ENCODE assay signal across 15 cellular contexts in the genomic region with DNA sequence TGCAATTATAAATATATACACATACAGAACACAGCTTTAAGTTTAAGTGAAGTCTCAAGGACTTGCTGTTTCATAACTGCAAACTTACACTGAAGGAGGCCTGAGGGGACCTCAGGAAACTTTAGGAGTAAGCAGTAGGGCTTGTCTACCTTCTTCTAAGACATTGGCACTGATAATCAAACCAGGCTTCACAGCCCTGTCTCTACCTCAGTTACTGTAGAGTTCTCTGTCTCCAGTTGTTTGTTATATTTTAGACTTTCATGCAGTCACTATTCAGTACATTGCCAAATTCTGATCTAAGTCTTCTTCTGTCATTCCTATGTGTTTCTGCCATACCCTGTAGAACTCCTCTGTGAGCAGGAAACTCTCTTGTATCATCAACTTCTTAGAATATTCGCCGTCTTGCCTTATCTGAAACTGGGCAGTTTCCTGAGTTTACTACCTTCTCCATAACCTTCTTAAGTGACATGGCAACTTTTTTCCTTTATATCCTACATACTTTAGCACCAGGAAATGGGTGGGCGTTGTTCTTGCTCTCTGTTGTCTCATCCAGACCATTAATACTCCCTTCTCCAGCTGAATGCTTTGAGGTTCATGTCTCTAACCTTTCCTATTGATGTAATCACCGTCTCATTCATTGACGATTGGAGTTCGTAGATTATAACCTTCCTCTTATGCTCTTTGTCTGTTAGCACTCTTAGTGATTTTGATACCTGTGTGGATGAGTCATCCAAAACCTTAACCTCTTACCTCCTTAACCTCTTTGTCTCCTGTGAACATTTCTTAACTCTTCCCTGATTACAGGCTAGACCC. TPM values are rescaled to one million over a fixed set of nuclear protein-coding genes. Genes with fewer than 3 reads are reported as not detected.
DNase-seq lines count a peak whose midpoint lies in the region; ATAC-seq lines count a peak whose summit lies in the region.
"Had no signal": no experiment of that assay in that cellular context is flagged by ENCODE, and none has a peak within 500 bp of the region (broad histone marks: within the 10 kb centered on the region; RNA-seq: fewer than 3 reads in every experiment).

No MANE protein-coding gene starts in this region.

- H3K27ac Mint-ChIP-seq in activated naive CD4-positive, alpha-beta T cell treated with anti-CD3 and anti-CD28 coated beads for 36 hours, result peak overlapping the region; percentile 48
- H3K27ac Mint-ChIP-seq in activated T-helper 17 cell treated with anti-CD3 and anti-CD28 coated beads, Interleukin-2, amount 50 U/mL, for 72 hours, result peak overlapping the region; percentile 42
- H3K27ac Mint-ChIP-seq: WTC11 had no signal

- peak; percentile 12 for DNase-seq in activated naive CD4-positive, alpha-beta T cell treated with anti-CD3 and anti-CD28 coated beads for 36 hours
- DNase-seq in activated naive CD4-positive, alpha-beta T cell treated with Interleukin-2 at 50 U/mL for 16 hours, result no peak
- no peak for DNase-seq in stimulated activated naive CD8-positive, alpha-beta T cell treated with anti-CD3 and anti-CD28 coated beads, Interleukin-15, Interleukin-2, amounts not matched to agents 100 U/mL and 50 U/mL, for 24 hours
- DNase-seq in NCI-H2029 treated with DMSO at 0.1 percent for 48 hours (lab: John Stamatoyannopoulos, UW), result no peak
- DNase-seq in NCI-H1436 (lab: John Stamatoyannopoulos, UW), result no peak
- DNase-seq: dorsolateral prefrontal cortex; H7; naive thymus-derived CD4-positive, alpha-beta T cell; NCI-H446; trophoblast cell had no signal

- H3K4me1 Mint-ChIP-seq in activated naive CD4-positive, alpha-beta T cell treated with anti-CD3 and anti-CD28 coated beads for 36 hours (ENCODE audit: low read depth), result peaks cover 13% of the 10 kb centered on the region
- H3K4me1 Mint-ChIP-seq in activated T-helper 17 cell treated with anti-CD3 and anti-CD28 coated beads, Interleukin-2, amount 50 U/mL, for 72 hours, result peaks cover 15% of the 10 kb centered on the region
- H3K4me1 Mint-ChIP-seq: WTC11 had no signal

- H3K36me3 Mint-ChIP-seq in activated naive CD4-positive, alpha-beta T cell treated with anti-CD3 and anti-CD28 coated beads for 36 hours (ENCODE audit: low read depth), result peaks cover 10% of the 10 kb centered on the region
- H3K36me3 Mint-ChIP-seq in activated T-helper 17 cell treated with anti-CD3 and anti-CD28 coated beads, Interleukin-2, amount 50 U/mL, for 72 hours (ENCODE audit: low read depth), result peaks cover 69% of the 10 kb centered on the region

- intact Hi-C loops in activated naive CD4-positive, alpha-beta T cell treated with anti-CD3 and anti-CD28 coated beads for 36 hours (cut with micrococcal nuclease), result loop anchor here (1.0 kb wide), 2 partner anchors 11 to 85 kb away; partner anchors contain the start of gene APAF1

- no peak overlapping the region for H3K4me3 Mint-ChIP-seq in activated naive CD4-positive, alpha-beta T cell treated with anti-CD3 and anti-CD28 coated beads for 36 hours
- H3K4me3 Mint-ChIP-seq in activated T-helper 17 cell treated with anti-CD3 and anti-CD28 coated beads, Interleukin-2, amount 50 U/mL, for 72 hours, result peak overlapping the region; percentile 56
- H3K4me3 Mint-ChIP-seq: WTC11 had no signal

- no peaks in the 10 kb centered on the region for H3K9me3 Mint-ChIP-seq in activated naive CD4-positive, alpha-beta T cell treated with anti-CD3 and anti-CD28 coated beads for 36 hours
- no peaks in the 10 kb centered on the region for H3K9me3 Mint-ChIP-seq in activated T-helper 17 cell treated with anti-CD3 and anti-CD28 coated beads, Interleukin-2, amount 50 U/mL, for 72 hours
- H3K9me3 Mint-ChIP-seq: naive thymus-derived CD4-positive, alpha-beta T cell; WTC11 had no signal

- ATAC-seq in HG02870 (IDR thresholded peaks at IDR 0.05; ENCODE audit: unreplicated experiment) (peak; percentile 85), GM19467 (IDR thresholded peaks at IDR 0.05; ENCODE audit: unreplicated experiment) (no peak)
- peak; percentile 96 for ATAC-seq in activated T-helper 17 cell treated with anti-CD3 and anti-CD28 coated beads, Interleukin-2, amount 50 U/mL, for 72 hours (replicated peaks)
- ATAC-seq in stimulated activated naive CD8-positive, alpha-beta T cell treated with anti-CD3 and anti-CD28 coated beads, Interleukin-15, Interleukin-2, amounts not matched to agents 100 U/mL and 50 U/mL, for 24 hours, result peak; percentile 84
- ATAC-seq: gastroesophageal sphincter; naive thymus-derived CD4-positive, alpha-beta T cell; WTC11 had no signal

- CTCF ChIA-PET in activated naive CD4-positive, alpha-beta T cell treated with anti-CD3 and anti-CD28 coated beads for 36 hours (lab: Charles Lee), result interaction anchor here (0.5 to 0.6 kb wide), 2 partner anchors 109 to 657 kb away, joined by 3 read pairs; no protein-coding TSS in a partner anchor

- no peaks in the 10 kb centered on the region for H3K27me3 Mint-ChIP-seq in activated naive CD4-positive, alpha-beta T cell treated with anti-CD3 and anti-CD28 coated beads for 36 hours (ENCODE audit: low read depth)
- H3K27me3 Mint-ChIP-seq in activated T-helper 17 cell treated with anti-CD3 and anti-CD28 coated beads, Interleukin-2, amount 50 U/mL, for 72 hours, result no peaks in the 10 kb centered on the region
- H3K27me3 Mint-ChIP-seq: naive thymus-derived CD4-positive, alpha-beta T cell had no signal

RNA-seq across cellular contexts. Expression of gene APAF1, which starts 11.4 kb away (rescaled TPM):
- total RNA-seq in activated naive CD4-positive, alpha-beta T cell treated with anti-CD3 and anti-CD28 coated beads for 36 hours, result 10 to 100 TPM; 13.6 to 14.5 TPM
- 10 to 100 TPM; 32.7 to 36.4 TPM for total RNA-seq in activated T-helper 17 cell treated with anti-CD3 and anti-CD28 coated beads, Interleukin-2, amount 50 U/mL, for 72 hours

RNA-seq across cellular contexts. Expression of gene IKBIP, which starts 11.9 kb away (rescaled TPM):
- 10 to 100 TPM; 14.5 to 16.8 TPM for total RNA-seq in activated naive CD4-positive, alpha-beta T cell treated with anti-CD3 and anti-CD28 coated beads for 36 hours
- 10 to 100 TPM; 28.6 to 36.5 TPM for total RNA-seq in activated T-helper 17 cell treated with anti-CD3 and anti-CD28 coated beads, Interleukin-2, amount 50 U/mL, for 72 hours
